ENCODE assay signal across 21 cellular contexts in genomic region chr20:18712877-18713276, GRCh38.
A peak's percentile ranks its signal among the peaks of the same experiment; 100 is the strongest.
DNase-seq lines count a peak whose midpoint lies in the region; TF ChIP-seq lines count a peak whose summit lies in the region.
"Had no signal": no experiment of that assay in that cellular context is flagged by ENCODE, and none has a peak within 500 bp of the region (broad histone marks: within the 10 kb centered on the region; RNA-seq: fewer than 3 reads in every experiment).

No MANE protein-coding gene starts in this region.

- TF ChIP-seq CTCF in brain microvascular endothelial cell (IDR thresholded peaks at IDR 0.05; ENCODE audit: low read depth, low read length, missing control alignments), result peak; percentile 51
- TF ChIP-seq CTCF in coronary artery (IDR thresholded peaks at IDR 0.05), result no peak

- H3K27ac ChIP-seq in brain microvascular endothelial cell (no peak overlapping the region), coronary artery (no peak overlapping the region)
- H3K27ac ChIP-seq: SJSA1, suprapubic skin, uterus had no signal

- H3K4me3 ChIP-seq in brain microvascular endothelial cell (ENCODE audit: low read depth, low read length) (no peak overlapping the region), coronary artery (no peak overlapping the region)
- H3K4me3 ChIP-seq: Peyer's patch, SJSA1, suprapubic skin, uterus had no signal

- in situ Hi-C loops in brain microvascular endothelial cell (cut with HindIII; ENCODE audit: low pct_ligation_motif_present, low sequenced_read_pairs), result no loop called here

- H3K27me3 ChIP-seq in brain microvascular endothelial cell (replicated peaks), result no peaks in the 10 kb centered on the region
- H3K27me3 ChIP-seq: Peyer's patch, SJSA1, suprapubic skin, uterus had no signal

- DNase-seq in EH (ENCODE audit: low read depth), result peak; percentile 20
- peak; percentile 83 to 89 for DNase-seq in NCI-H524 (lab: John Stamatoyannopoulos, UW)
- DNase-seq in brain microvascular endothelial cell, result no peak
- DNase-seq in left kidney (ENCODE audit: low read depth, low spot score), result peak; percentile 10
- no peak for DNase-seq in activated CD4-positive, alpha-beta T cell treated with anti-CD3 and anti-CD28 coated beads for 48 hours
- DNase-seq in NCI-H2081 (lab: John Stamatoyannopoulos, UW), result no peak
- DNase-seq in AG08395 (ENCODE audit: low spot score), result no peak
- DNase-seq in coronary artery (ENCODE audit: low spot score), result no peak
- DNase-seq: ACHN; activated CD4-positive, alpha-beta T cell treated with anti-CD3 and anti-CD28 coated beads, Interleukin-2, amount 50 U/mL, for 48 hours; activated effector memory CD4-positive, alpha-beta T cell treated with Interleukin-2 at 50 U/mL for 16 hours; activated naive CD8-positive, alpha-beta T cell treated with anti-CD3 and anti-CD28 coated beads, Interleukin-2, amount 10 ng/mL, durations not matched to agents 7 days and 5 days; GDM1; natural killer cell; NCI-H1048; NCI-H1930; Peyer's patch; posterior cingulate gyrus; uterus had no signal

- no peaks in the 10 kb centered on the region for H3K36me3 ChIP-seq in brain microvascular endothelial cell (replicated peaks)
- H3K36me3 ChIP-seq: Peyer's patch, SJSA1, suprapubic skin, uterus had no signal

Comparison
In these comparisons a context has a peak if more than half of its experiments do, and no peak if none do; other contexts are left out.
1. DNase-seq: peak in EH (single experiment), NCI-H524 (2 of 2) and left kidney (single experiment); none in brain microvascular endothelial cell (single experiment), activated CD4-positive, alpha-beta T cell treated with anti-CD3 and anti-CD28 coated beads for 48 hours (single experiment), NCI-H2081 (0 of 2), AG08395 (single experiment) and coronary artery (single experiment).